In genomic region chr2:65300772-65301711, GRCh38 we compare ENCODE assay signal across 8 cellular contexts.
A peak's percentile ranks its signal among the peaks of the same experiment; 100 is the strongest.
DNase-seq lines count a peak whose midpoint lies in the region; ATAC-seq, FAIRE-seq and TF ChIP-seq lines count a peak whose summit lies in the region.

No MANE protein-coding gene starts in this region.

- H3K36me3 Mint-ChIP-seq in stimulated activated effector memory CD8-positive, alpha-beta T cell treated with anti-CD3 and anti-CD28 coated beads, Interleukin-12 subunit alpha, Interleukin-12 subunit beta, amount 100 ng/mL, for 72 hours: peaks cover 17% of the 10 kb centered on the region

- no peaks in the 10 kb centered on the region for H3K36me3 ChIP-seq in muscle layer of duodenum (ENCODE audit: control insufficient read depth in 1 of 2, insufficient read depth in 2 of 2, low read length in 2 of 2)

- ATAC-seq in HG02610 (IDR thresholded peaks at IDR 0.05; ENCODE audit: unreplicated experiment): peak; percentile 92
- peak; percentile 95 for ATAC-seq in stimulated activated effector memory CD8-positive, alpha-beta T cell treated with anti-CD3 and anti-CD28 coated beads, Interleukin-12 subunit alpha, Interleukin-12 subunit beta, amount 100 ng/mL, for 72 hours

- DNase-seq in GM12891 (ENCODE audit: insufficient read length, low spot score): peak; percentile 74
- peak; percentile 26 for DNase-seq in NCI-H146 treated with DMSO at 0.1 percent for 48 hours (lab: John Stamatoyannopoulos, UW; ENCODE audit: unreplicated experiment)
- peak; percentile 45 to 46 for DNase-seq in activated CD8-positive, alpha-beta memory T cell treated with anti-CD3 and anti-CD28 coated beads for 1 hour (ENCODE audit: extremely low read depth in 1 of 2, low read depth in 1 of 2)
- peak; percentile 44 for DNase-seq in effector CD4-positive, alpha-beta T cell
- DNase-seq in stimulated activated effector memory CD8-positive, alpha-beta T cell treated with anti-CD3 and anti-CD28 coated beads, Interleukin-12 subunit alpha, Interleukin-12 subunit beta, amount 100 ng/mL, for 72 hours (ENCODE audit: low spot score in 2 of 2): peak; percentile 58 to 87
- no peak for DNase-seq in NCI-H82 treated with DMSO at 0.1 percent for 48 hours (lab: John Stamatoyannopoulos, UW; ENCODE audit: unreplicated experiment)

- H3K27me3 ChIP-seq in muscle layer of duodenum (ENCODE audit: low read depth, low read length): no peaks in the 10 kb centered on the region

- peak; percentile 85 for FAIRE-seq in GM12891 (lab: Jason Lieb, UNC)

- peak overlapping the region; percentile 64 for H3K27ac ChIP-seq in muscle layer of duodenum (ENCODE audit: low read length)

- H3K4me3 ChIP-seq in muscle layer of duodenum (ENCODE audit: low read depth in 1 of 2, low read length in 2 of 2): peak overlapping the region; percentile 21 to 35

- H3K4me1 Mint-ChIP-seq in stimulated activated effector memory CD8-positive, alpha-beta T cell treated with anti-CD3 and anti-CD28 coated beads, Interleukin-12 subunit alpha, Interleukin-12 subunit beta, amount 100 ng/mL, for 72 hours: peaks cover 52% of the 10 kb centered on the region

- peak overlapping the region; percentile 90 for H3K27ac Mint-ChIP-seq in stimulated activated effector memory CD8-positive, alpha-beta T cell treated with anti-CD3 and anti-CD28 coated beads, Interleukin-12 subunit alpha, Interleukin-12 subunit beta, amount 100 ng/mL, for 72 hours

- TF ChIP-seq POLR2A in GM12891 (IDR thresholded peaks at IDR 0.05; ENCODE audit: low read depth, low read length): no peak

- peak overlapping the region; percentile 71 for H3K4me3 Mint-ChIP-seq in stimulated activated effector memory CD8-positive, alpha-beta T cell treated with anti-CD3 and anti-CD28 coated beads, Interleukin-12 subunit alpha, Interleukin-12 subunit beta, amount 100 ng/mL, for 72 hours

- peaks cover 5 to 30% of the 10 kb centered on the region in 2 donors for H3K4me1 ChIP-seq in muscle layer of duodenum (ENCODE audit: control insufficient read depth in 1 of 2, insufficient read depth in 2 of 2, low read length in 2 of 2)

- H3K9me3 ChIP-seq in muscle layer of duodenum (ENCODE audit: control insufficient read depth in 1 of 2, low read length in 2 of 2): no peaks in the 10 kb centered on the region

- H3K9me3 Mint-ChIP-seq in stimulated activated effector memory CD8-positive, alpha-beta T cell treated with anti-CD3 and anti-CD28 coated beads, Interleukin-12 subunit alpha, Interleukin-12 subunit beta, amount 100 ng/mL, for 72 hours: no peaks in the 10 kb centered on the region

TF ChIP-seq in GM12891, 5 proteins besides CTCF, POLR2A, EP300 and RAD21:
- TF ChIP-seq POU2F2 (IDR thresholded peaks at IDR 0.05; ENCODE audit: low read depth, low read length): peak; percentile 88
- peak; percentile 26; the same call in 1 of the 2 replicates for TF ChIP-seq SPI1 (IDR thresholded peaks at IDR 0.05; ENCODE audit: low read depth, low read length)
- TF ChIP-seq POLR2AphosphoS5 (IDR thresholded peaks at IDR 0.05; ENCODE audit: low read depth, low read length): no peak
